10 cellular contexts compared by ENCODE assay signal in the genomic region with DNA sequence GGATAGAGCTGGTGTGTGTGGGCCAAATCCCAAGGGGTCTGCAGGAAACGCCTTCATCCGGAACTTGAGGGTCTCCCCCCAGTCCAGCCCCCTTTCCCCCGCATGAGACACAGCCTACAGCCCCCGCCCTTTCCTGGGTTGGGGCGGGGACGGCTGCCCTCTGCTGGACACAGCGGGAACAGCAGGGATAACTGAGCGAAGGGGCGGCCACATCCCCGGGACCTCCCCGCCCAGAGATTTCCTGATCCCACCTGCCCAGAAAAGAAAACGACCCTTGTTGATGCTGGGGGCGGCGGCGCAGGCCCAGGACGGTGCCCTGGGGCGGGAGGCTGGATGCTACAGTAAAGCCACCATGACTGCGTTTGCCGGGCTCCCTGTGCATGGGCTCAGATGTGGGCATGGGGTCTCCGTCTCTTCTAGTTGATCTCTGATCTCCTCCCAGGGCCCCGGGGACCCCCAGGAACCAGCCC. TPM values are rescaled to one million over a fixed set of nuclear protein-coding genes. Genes with fewer than 3 reads are reported as not detected.
DNase-seq lines count a peak whose midpoint lies in the region; ATAC-seq and TF ChIP-seq lines count a peak whose summit lies in the region.
"Had no signal": no experiment of that assay in that cellular context is flagged by ENCODE, and none has a peak within 500 bp of the region (broad histone marks: within the 10 kb centered on the region; RNA-seq: fewer than 3 reads in every experiment).

No MANE protein-coding gene starts in this region.

- peak; percentile 95 for TF ChIP-seq CTCF in LNCaP clone FGC (IDR thresholded peaks at IDR 0.05; ENCODE audit: control insufficient read depth, extremely low read depth, insufficient read depth)
- peak; percentile 68 to 78 for TF ChIP-seq CTCF in fibroblast of lung (conservative IDR thresholded peaks at IDR 0.05 in 1 of 2, IDR thresholded peaks at IDR 0.05 in 1 of 2; ENCODE audit: low read depth in 1 of 2, low read length in 2 of 2)
- TF ChIP-seq CTCF in prostate gland (IDR thresholded peaks at IDR 0.05) = peak; percentile 75 to 90 (median 80)

- H3K4me2 ChIP-seq in fibroblast of lung (ENCODE audit: extremely low read depth, insufficient read depth, low read length) = no peak overlapping the region

- H3K9ac ChIP-seq in fibroblast of lung (ENCODE audit: insufficient read depth, low read length) = no peak overlapping the region

- H3K27me3 ChIP-seq in fibroblast of lung (ENCODE audit: control insufficient read depth, insufficient read depth, low read length) (peaks cover 44% of the 10 kb centered on the region), prostate gland (replicated peaks; ENCODE audit: insufficient read depth) (peaks cover 63% of the 10 kb centered on the region)

- H3K9me3 ChIP-seq in fibroblast of lung (ENCODE audit: control insufficient read depth, insufficient read depth, low read depth, low read length) (no peaks in the 10 kb centered on the region), prostate gland (no peaks in the 10 kb centered on the region)

- no peak for TF ChIP-seq POLR2A in prostate gland (IDR thresholded peaks at IDR 0.05)

- 4% methylated on average over 21 of the region's 21 CpGs for WGBS in prostate gland

- DNase-seq in COLO829 (ENCODE audit: low spot score) (peak; percentile 79), LNCaP clone FGC (ENCODE audit: low read depth) (no peak), fibroblast of lung (ENCODE audit: low read depth in 2 of 2) (no peak), prostate gland (ENCODE audit: low spot score) (no peak)
- peak; percentile 90 for DNase-seq in activated CD8-positive, alpha-beta memory T cell treated with anti-CD3 and anti-CD28 coated beads, Interleukin-2, amount 50 U/mL, for 48 hours

- intact Hi-C loops in prostate gland (cut with DNase I) = loop anchor here (10.0 kb wide), 1 partner anchor 223 kb away; no protein-coding TSS in a partner anchor

- H3K79me2 ChIP-seq in fibroblast of lung (ENCODE audit: control insufficient read depth, insufficient read depth, low read length) = no peaks in the 10 kb centered on the region

- H4K20me1 ChIP-seq in fibroblast of lung (ENCODE audit: control insufficient read depth, extremely low read depth, insufficient read depth, low read length) = no peaks in the 10 kb centered on the region

- no peak overlapping the region for H2AFZ ChIP-seq in fibroblast of lung (ENCODE audit: low read length)

- no peaks in the 10 kb centered on the region for H3K4me1 ChIP-seq in fibroblast of lung (ENCODE audit: control insufficient read depth, extremely low read depth, insufficient read depth, low read length)
- H3K4me1 ChIP-seq in prostate gland (replicated peaks) = no peaks in the 10 kb centered on the region

- H3K27ac ChIP-seq in fibroblast of lung (ENCODE audit: insufficient read depth, low read length) = no peak overlapping the region
- H3K27ac ChIP-seq in prostate gland = no peak overlapping the region

- H3K36me3 ChIP-seq in fibroblast of lung (ENCODE audit: control insufficient read depth, insufficient read depth, low read length) = no peaks in the 10 kb centered on the region
- H3K36me3 ChIP-seq in prostate gland = no peaks in the 10 kb centered on the region

- H3K4me3 ChIP-seq in LNCaP clone FGC (ENCODE audit: low read depth, low read length) (no peak overlapping the region), fibroblast of lung (replicated peaks in 1 of 4; ENCODE audit: control extremely low read depth in 1 of 4, insufficient read depth in 1 of 4, low read depth in 3 of 4, low read length in 4 of 4) (no peak overlapping the region), prostate gland (no peak overlapping the region)

- ATAC-seq in HG03520 (IDR thresholded peaks at IDR 0.05; ENCODE audit: unreplicated experiment) = no peak
- no peak for ATAC-seq in GM18517 (IDR thresholded peaks at IDR 0.05; ENCODE audit: unreplicated experiment)
- no peak for ATAC-seq in GM21367 (IDR thresholded peaks at IDR 0.05; ENCODE audit: unreplicated experiment)

RNA-seq across cellular contexts. Expression of gene ONECUT3, which starts 14.2 kb away (rescaled TPM):
- total RNA-seq in fibroblast of lung (not detected in 2 replicates), prostate gland (not detected)
- polyA plus RNA-seq in fibroblast of lung = not detected in 2 replicates
- not detected in 2 replicates for polyA plus RNA-seq in fibroblast of lung (2012)
- polyA minus RNA-seq in fibroblast of lung (ENCODE audit: low replicate concordance) = not detected in 2 replicates
- total RNA-seq: myocyte had no signal
- polyA plus RNA-seq: IgD-negative memory B cell had no signal

RNA-seq across cellular contexts. Expression of gene ATP8B3, which starts 44.6 kb away (rescaled TPM):
- total RNA-seq in fibroblast of lung (1.3 and 3.0 TPM in 2 replicates), prostate gland (1 to 10 TPM in 1 of 2 donors, under 1 TPM in 1; 0.18 to 4.7 TPM)
- polyA plus RNA-seq in fibroblast of lung = 2.3 and 3.5 TPM in 2 replicates
- polyA plus RNA-seq in fibroblast of lung (2012) = 2.2 and 2.6 TPM in 2 replicates
- polyA minus RNA-seq in fibroblast of lung (ENCODE audit: low replicate concordance) = 3.9 and 6.0 TPM in 2 replicates

Comparison
In these comparisons a context has a peak if more than half of its experiments do, and no peak if none do; other contexts are left out.
1. DNase-seq: peak in COLO829 (single experiment) and activated CD8-positive, alpha-beta memory T cell treated with anti-CD3 and anti-CD28 coated beads, Interleukin-2, amount 50 U/mL, for 48 hours (single experiment); none in LNCaP clone FGC (single experiment), fibroblast of lung (0 of 2) and prostate gland (single experiment).
2. Peak in every context shown above with its lines, with median percentiles within 50 percentile points of each other: CTCF ChIP-seq.